10 cellular contexts compared by ENCODE assay signal in the genomic region with DNA sequence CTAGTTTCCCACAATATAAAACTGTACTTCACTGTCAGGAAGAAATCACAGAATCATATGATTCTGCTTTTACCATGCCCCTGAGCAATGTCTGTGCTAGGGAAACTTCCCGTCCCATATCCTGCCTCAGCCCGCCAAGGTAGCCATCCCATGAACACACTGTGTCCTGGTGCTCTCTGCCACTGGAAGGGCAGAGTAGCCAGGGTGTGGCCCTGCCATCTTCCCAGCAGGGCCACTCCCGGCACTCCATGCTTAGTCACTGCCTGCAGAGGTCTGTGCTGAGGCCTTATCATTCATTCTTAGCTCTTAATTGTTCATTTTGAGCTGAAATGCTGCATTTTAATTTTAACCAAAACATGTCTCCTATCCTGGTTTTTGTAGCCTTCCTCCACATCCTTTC. TPM values are rescaled to one million over a fixed set of nuclear protein-coding genes. Genes with fewer than 3 reads are reported as not detected.
A peak's percentile ranks its signal among the peaks of the same experiment; 100 is the strongest.
DNase-seq lines count a peak whose midpoint lies in the region; ATAC-seq and TF ChIP-seq lines count a peak whose summit lies in the region.
"Had no signal": no experiment of that assay in that cellular context is flagged by ENCODE, and none has a peak within 500 bp of the region (broad histone marks: within the 10 kb centered on the region; RNA-seq: fewer than 3 reads in every experiment).

No MANE protein-coding gene starts in this region.

- no peaks in the 10 kb centered on the region for H3K27me3 Mint-ChIP-seq in CD8-positive, alpha-beta T cell (ENCODE audit: low read depth)
- H3K27me3 Mint-ChIP-seq in central memory CD8-positive, alpha-beta T cell, result no peaks in the 10 kb centered on the region
- H3K27me3 Mint-ChIP-seq in naive thymus-derived CD4-positive, alpha-beta T cell, result no peaks in the 10 kb centered on the region

- no peaks in the 10 kb centered on the region for H3K9me3 Mint-ChIP-seq in CD8-positive, alpha-beta T cell
- H3K9me3 Mint-ChIP-seq in central memory CD8-positive, alpha-beta T cell, result no peaks in the 10 kb centered on the region
- H3K9me3 Mint-ChIP-seq in naive thymus-derived CD4-positive, alpha-beta T cell, result no peaks in the 10 kb centered on the region

- H3K4me3 Mint-ChIP-seq in CD8-positive, alpha-beta T cell, result no peak overlapping the region
- H3K4me3 Mint-ChIP-seq in central memory CD8-positive, alpha-beta T cell, result no peak overlapping the region
- H3K4me3 Mint-ChIP-seq in naive thymus-derived CD4-positive, alpha-beta T cell, result no peak overlapping the region

- no peak for DNase-seq in CD8-positive, alpha-beta T cell
- peak; percentile 33 for DNase-seq in M059J (ENCODE audit: low read depth)
- no peak for DNase-seq in central memory CD8-positive, alpha-beta T cell (ENCODE audit: low spot score in 2 of 2)
- no peak for DNase-seq in naive thymus-derived CD4-positive, alpha-beta T cell
- DNase-seq in kidney glomerular epithelial cell (lab: John Stamatoyannopoulos, UW), result no peak
- DNase-seq: NCI-H187 had no signal

- no peaks in the 10 kb centered on the region for H3K4me1 ChIP-seq in CD8-positive, alpha-beta T cell (ENCODE audit: insufficient read depth, low read length)
- H3K4me1 ChIP-seq in naive thymus-derived CD4-positive, alpha-beta T cell (ENCODE audit: control insufficient read depth in 2 of 2, insufficient read depth in 2 of 2, low read length in 2 of 2), result no peaks in the 10 kb centered on the region

- peaks cover 93% of the 10 kb centered on the region for H3K36me3 Mint-ChIP-seq in CD8-positive, alpha-beta T cell
- peaks cover 66% of the 10 kb centered on the region for H3K36me3 Mint-ChIP-seq in central memory CD8-positive, alpha-beta T cell (ENCODE audit: insufficient read depth)
- peaks cover 11 to 59% (median 37%) of the 10 kb centered on the region in 5 donors for H3K36me3 Mint-ChIP-seq in naive thymus-derived CD4-positive, alpha-beta T cell

- peak overlapping the region; percentile 42 for H3K27ac Mint-ChIP-seq in CD8-positive, alpha-beta T cell
- peak overlapping the region; percentile 78 for H3K27ac Mint-ChIP-seq in central memory CD8-positive, alpha-beta T cell (ENCODE audit: low read depth)
- peak overlapping the region in 7 of 9 donors; percentile 40 to 68 (median 56) for H3K27ac Mint-ChIP-seq in naive thymus-derived CD4-positive, alpha-beta T cell

- intact Hi-C loops in CD8-positive, alpha-beta T cell (cut with DNase I, micrococcal nuclease), result no loop called here
- intact Hi-C loops in naive thymus-derived CD4-positive, alpha-beta T cell (cut with micrococcal nuclease), result no loop called here

- no peak for ATAC-seq in CD8-positive, alpha-beta T cell
- no peak for ATAC-seq in central memory CD8-positive, alpha-beta T cell (replicated peaks; ENCODE audit: extremely low read depth, poor library complexity, severe bottlenecking)
- no peak for ATAC-seq in naive thymus-derived CD4-positive, alpha-beta T cell
- no peak for ATAC-seq in HG02763 (IDR thresholded peaks at IDR 0.05; ENCODE audit: unreplicated experiment)
- ATAC-seq in GM21528 (IDR thresholded peaks at IDR 0.05; ENCODE audit: low FRiP score, unreplicated experiment), result no peak
- ATAC-seq in HG02973 (IDR thresholded peaks at IDR 0.05; ENCODE audit: unreplicated experiment), result no peak

- H3K9me3 ChIP-seq in CD8-positive, alpha-beta T cell (ENCODE audit: low read length), result no peaks in the 10 kb centered on the region
- H3K9me3 ChIP-seq in naive thymus-derived CD4-positive, alpha-beta T cell (ENCODE audit: control insufficient read depth in 2 of 3, low read length in 3 of 3), result no peaks in the 10 kb centered on the region
- H3K9me3 ChIP-seq: tibial nerve had no signal

- H3K27ac ChIP-seq in CD8-positive, alpha-beta T cell (ENCODE audit: low read depth, low read length), result no peak overlapping the region
- no peak overlapping the region for H3K27ac ChIP-seq in naive thymus-derived CD4-positive, alpha-beta T cell (ENCODE audit: low read depth, low read length)

- TF ChIP-seq CTCF in CD8-positive, alpha-beta T cell (IDR thresholded peaks at IDR 0.05), result no peak

- POLR2A ChIA-PET in CD8-positive, alpha-beta T cell (lab: Charles Lee), result no interaction called here
- POLR2A ChIA-PET in naive thymus-derived CD4-positive, alpha-beta T cell (lab: Charles Lee), result no interaction called here

- H3K27me3 ChIP-seq in CD8-positive, alpha-beta T cell (ENCODE audit: insufficient read depth, low read length), result no peaks in the 10 kb centered on the region
- H3K27me3 ChIP-seq in naive thymus-derived CD4-positive, alpha-beta T cell (ENCODE audit: control insufficient read depth in 2 of 2, insufficient read depth in 2 of 2, low read length in 2 of 2), result no peaks in the 10 kb centered on the region
- H3K27me3 ChIP-seq: tibial nerve had no signal

- H3K4me3 ChIP-seq in CD8-positive, alpha-beta T cell (ENCODE audit: low read depth, low read length), result no peak overlapping the region
- no peak overlapping the region for H3K4me3 ChIP-seq in naive thymus-derived CD4-positive, alpha-beta T cell (ENCODE audit: low read length)
- H3K4me3 ChIP-seq: tibial nerve had no signal

- CTCF ChIA-PET in CD8-positive, alpha-beta T cell (lab: Charles Lee), result interaction anchor here (1.6 to 1.7 kb wide), 2 partner anchors 9 to 116 kb away, joined by 3 to 5 read pairs; no protein-coding TSS in a partner anchor
- CTCF ChIA-PET in naive thymus-derived CD4-positive, alpha-beta T cell (lab: Charles Lee), result no interaction called here

- H3K36me3 ChIP-seq in CD8-positive, alpha-beta T cell (ENCODE audit: insufficient read depth, low read length), result peaks cover 22% of the 10 kb centered on the region
- peaks cover 6 to 83% (median 11%) of the 10 kb centered on the region in 3 experiments for H3K36me3 ChIP-seq in naive thymus-derived CD4-positive, alpha-beta T cell (ENCODE audit: control insufficient read depth in 2 of 3, insufficient read depth in 3 of 3, low read length in 3 of 3)

- H3K4me1 Mint-ChIP-seq in CD8-positive, alpha-beta T cell (ENCODE audit: low read depth), result peaks cover 6% of the 10 kb centered on the region
- peaks cover 16% of the 10 kb centered on the region for H3K4me1 Mint-ChIP-seq in central memory CD8-positive, alpha-beta T cell
- peaks cover 5 to 14% (median 9%) of the 10 kb centered on the region in 7 donors for H3K4me1 Mint-ChIP-seq in naive thymus-derived CD4-positive, alpha-beta T cell

RNA-seq across cellular contexts. Expression of gene AP3M1, which starts 31.8 kb away (rescaled TPM):
- total RNA-seq in CD8-positive, alpha-beta T cell, result 10 to 100 TPM; 18.7 to 22.8 TPM
- total RNA-seq in M059J (2014; rRNA removed; shearing (Covaris generic)), result 26.4 and 38.6 TPM in 2 replicates
- 10 to 100 TPM; 21.8 to 49.3 (median 31.3) TPM for total RNA-seq in naive thymus-derived CD4-positive, alpha-beta T cell
- polyA plus RNA-seq in naive thymus-derived CD4-positive, alpha-beta T cell, result 10 to 100 TPM; 24.8 to 34.5 TPM

RNA-seq across cellular contexts. Expression of gene ADK, which starts 32.2 kb away (rescaled TPM):
- total RNA-seq in CD8-positive, alpha-beta T cell, result 10 to 100 TPM; 20.7 to 21.8 TPM
- 67.2 and 72.7 TPM in 2 replicates for total RNA-seq in M059J (2014; rRNA removed; shearing (Covaris generic))
- total RNA-seq in naive thymus-derived CD4-positive, alpha-beta T cell, result 10 to 100 TPM; 20.7 to 32.6 (median 25.0) TPM
- polyA plus RNA-seq in naive thymus-derived CD4-positive, alpha-beta T cell, result 10 to 100 TPM; 37.1 to 43.8 TPM
